11 cellular contexts compared by ENCODE assay signal in the genomic region with DNA sequence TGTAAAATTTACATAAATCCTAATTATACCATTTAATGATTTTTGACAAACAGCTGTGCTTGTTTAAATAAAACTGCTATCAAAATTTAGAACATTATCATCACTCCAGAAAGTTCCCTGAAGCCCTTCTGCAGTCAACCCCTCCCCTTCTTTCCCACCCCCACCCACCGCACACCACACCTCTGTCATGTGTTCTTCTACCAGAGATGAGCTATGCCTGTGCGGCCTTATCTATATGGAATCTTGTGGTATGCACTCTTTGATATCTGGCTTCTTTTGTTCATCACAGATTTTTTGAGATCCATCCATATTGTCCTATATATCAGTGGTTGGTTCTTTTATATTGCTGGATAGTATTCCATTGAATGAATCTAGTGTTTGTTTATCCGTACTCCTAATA. TPM values are rescaled to one million over a fixed set of nuclear protein-coding genes. Genes with fewer than 3 reads are reported as not detected.
A peak's percentile ranks its signal among the peaks of the same experiment; 100 is the strongest.
DNase-seq lines count a peak whose midpoint lies in the region; ATAC-seq and FAIRE-seq lines count a peak whose summit lies in the region.
"Had no signal": no experiment of that assay in that cellular context is flagged by ENCODE, and none has a peak within 500 bp of the region (broad histone marks: within the 10 kb centered on the region; RNA-seq: fewer than 3 reads in every experiment).

No MANE protein-coding gene starts in this region.

- peaks cover 43% of the 10 kb centered on the region for H3K4me1 ChIP-seq in stomach smooth muscle (ENCODE audit: control insufficient read depth, insufficient read depth, low read length)

- H3K27ac ChIP-seq in stomach smooth muscle (ENCODE audit: low read length): peak overlapping the region; percentile 53

- no peaks in the 10 kb centered on the region for H3K27me3 ChIP-seq in stomach smooth muscle (ENCODE audit: control insufficient read depth in 1 of 2, insufficient read depth in 2 of 2, low read length in 2 of 2)

- peak overlapping the region in 1 of 2 donors; percentile 40 for H3K4me3 ChIP-seq in stomach smooth muscle (ENCODE audit: low read length in 2 of 2)

- H3K36me3 ChIP-seq in stomach smooth muscle (ENCODE audit: control insufficient read depth in 2 of 2, insufficient read depth in 2 of 2, low read length in 2 of 2): no peaks in the 10 kb centered on the region

- ATAC-seq in GM18870 (IDR thresholded peaks at IDR 0.05; ENCODE audit: unreplicated experiment): no peak

- peak; percentile 79 for FAIRE-seq in islet of Langerhans (lab: Jason Lieb, UNC)

- no peak overlapping the region for H3K9ac ChIP-seq in stomach smooth muscle (ENCODE audit: low read length in 2 of 2)

- H3K9me3 ChIP-seq in stomach smooth muscle (ENCODE audit: control insufficient read depth in 2 of 2, low read length in 2 of 2): no peaks in the 10 kb centered on the region

- in situ Hi-C loops in G401 (cut with HindIII; ENCODE audit: low sequenced_read_pairs): no loop called here

- peak; percentile 39 for DNase-seq in activated CD8-positive, alpha-beta memory T cell treated with anti-CD3 and anti-CD28 coated beads, Interleukin-2, amount 50 U/mL, for 4 hours
- no peak for DNase-seq in activated CD8-positive, alpha-beta memory T cell treated with anti-CD3 and anti-CD28 coated beads for 24 hours
- DNase-seq in activated CD4-positive, alpha-beta T cell treated with anti-CD3 and anti-CD28 coated beads, Interleukin-2, amount 50 U/mL, for 1 hour: peak; percentile 47
- DNase-seq in G401 (ENCODE audit: low spot score): no peak
- DNase-seq in globus pallidus (ENCODE audit: low spot score): no peak
- DNase-seq: activated CD4-positive, CD25-positive, alpha-beta regulatory T cell; caudate nucleus; NCI-H187 treated with DMSO at 0.1 percent for 48 hours had no signal

RNA-seq across cellular contexts. Expression of gene MYLIP, which starts 7.2 kb away (rescaled TPM):
- total RNA-seq in G401 (2014; rRNA removed; shearing (Covaris generic)): 2.0 and 3.7 TPM in 2 replicates

Comparison
In these comparisons a context has a peak if more than half of its experiments do, and no peak if none do; other contexts are left out.
1. DNase-seq: peak in activated CD8-positive, alpha-beta memory T cell treated with anti-CD3 and anti-CD28 coated beads, Interleukin-2, amount 50 U/mL, for 4 hours (single experiment) and activated CD4-positive, alpha-beta T cell treated with anti-CD3 and anti-CD28 coated beads, Interleukin-2, amount 50 U/mL, for 1 hour (single experiment); none in activated CD8-positive, alpha-beta memory T cell treated with anti-CD3 and anti-CD28 coated beads for 24 hours (single experiment), G401 (single experiment) and globus pallidus (single experiment).